Comparison of ENCODE assay signal across 33 cellular contexts in the genomic region with DNA sequence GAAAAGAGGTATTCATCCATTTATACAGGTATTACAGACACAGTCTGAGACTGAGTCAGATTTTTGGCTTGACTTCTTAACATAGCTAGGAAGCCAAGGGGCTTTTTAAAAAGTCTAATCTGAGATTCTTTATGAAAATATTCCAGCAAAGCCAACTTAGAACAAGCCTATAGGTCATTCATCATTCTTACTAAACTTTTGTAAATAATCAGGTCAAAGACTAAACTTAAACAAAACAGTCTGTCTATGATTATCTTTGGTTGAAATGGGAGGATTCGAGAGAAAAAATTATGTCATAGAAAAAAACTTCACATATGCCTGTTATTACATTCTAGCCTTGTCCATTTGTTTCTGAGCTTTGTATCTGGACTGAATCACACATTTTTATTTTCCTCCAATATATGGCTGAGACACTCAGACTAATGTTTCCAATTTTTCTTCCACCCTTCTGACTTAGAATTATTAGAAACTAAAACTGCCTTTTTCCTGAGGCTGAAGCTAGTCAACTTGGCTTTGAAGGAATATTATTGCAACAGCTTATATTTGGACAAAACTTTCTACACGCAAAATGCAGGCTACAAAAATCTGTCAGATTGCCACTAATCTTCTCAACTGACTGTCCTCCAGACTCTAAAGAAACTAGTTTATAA.
A peak's percentile ranks its signal among the peaks of the same experiment; 100 is the strongest.
DNase-seq lines count a peak whose midpoint lies in the region; ATAC-seq and TF ChIP-seq lines count a peak whose summit lies in the region.
"Had no signal": no experiment of that assay in that cellular context is flagged by ENCODE, and none has a peak within 500 bp of the region (broad histone marks: within the 10 kb centered on the region; RNA-seq: fewer than 3 reads in every experiment).

No MANE protein-coding gene starts in this region.

- H2AFZ ChIP-seq in hepatocyte: no peak overlapping the region
- H2AFZ ChIP-seq: PC-9 had no signal

- H3K9me3 ChIP-seq in hepatocyte (ENCODE audit: low read depth) (peaks cover 4% of the 10 kb centered on the region), sigmoid colon (peaks cover 0 to 14% (median 10%) of the 10 kb centered on the region in 4 donors)
- H3K9me3 ChIP-seq: HAP-1, ovary had no signal

- H3K4me1 ChIP-seq in hepatocyte (ENCODE audit: insufficient read depth): no peaks in the 10 kb centered on the region
- H3K4me1 ChIP-seq in sigmoid colon: no peaks in the 10 kb centered on the region
- H3K4me1 ChIP-seq: body of pancreas, HAP-1 had no signal

- H3K36me3 ChIP-seq in hepatocyte (replicated peaks; ENCODE audit: insufficient read depth, low read depth): no peaks in the 10 kb centered on the region
- H3K36me3 ChIP-seq in sigmoid colon: no peaks in the 10 kb centered on the region
- H3K36me3 ChIP-seq: HAP-1, ovary had no signal

- H3K27me3 ChIP-seq in hepatocyte (no peaks in the 10 kb centered on the region), sigmoid colon (no peaks in the 10 kb centered on the region)
- H3K27me3 ChIP-seq: body of pancreas, ovary had no signal

- H3K79me2 ChIP-seq in hepatocyte: no peaks in the 10 kb centered on the region

- TF ChIP-seq CTCF in AG10803 (conservative IDR thresholded peaks at IDR 0.05; ENCODE audit: low read length) (no peak), coronary artery (IDR thresholded peaks at IDR 0.05) (no peak), hepatocyte (IDR thresholded peaks at IDR 0.05; ENCODE audit: poor library complexity) (no peak), sigmoid colon (IDR thresholded peaks at IDR 0.05) (no peak)

- DNase-seq in AG10803 (ENCODE audit: low read depth) (peak; percentile 29), coronary artery (ENCODE audit: low spot score) (no peak), hepatocyte (ENCODE audit: low spot score) (no peak), sigmoid colon (no peak), posterior cingulate gyrus (no peak), NCI-H510A treated with DMSO at 0.1 percent for 48 hours (lab: John Stamatoyannopoulos, UW) (no peak)
- no peak for DNase-seq in activated T-cell treated with anti-CD3 and anti-CD28 coated beads, Interleukin-2, amount 50 U/mL, for 1 hour
- DNase-seq: activated CD4-positive, alpha-beta T cell treated with anti-CD3 and anti-CD28 coated beads for 36 hours; activated CD8-positive, alpha-beta T cell treated with anti-CD3 and anti-CD28 coated beads, Interleukin-2, amount 10 ng/mL, durations not matched to agents 7 days and 5 days; activated effector memory CD4-positive, alpha-beta T cell treated with Interleukin-2 at 50 U/mL for 16 hours; activated naive CD8-positive, alpha-beta T cell treated with anti-CD3 and anti-CD28 coated beads, Interleukin-2, amount 10 ng/mL, durations not matched to agents 7 days and 5 days; activated T-cell treated with anti-CD3 and anti-CD28 coated beads for 4 hours; body of pancreas; CD8-positive, alpha-beta T cell; DMS 273 treated with DMSO at 0.1 percent for 48 hours; effector CD8-positive, alpha-beta T cell; hypothalamus; immature natural killer cell; left ventricle myocardium superior; midbrain; naive thymus-derived CD4-positive, alpha-beta T cell; NCI-H1105; NCI-H2029; NCI-H526 treated with DMSO at 0.1 percent for 48 hours; ovary; PC-9; right cardiac atrium; Right ventricle myocardium superior; stimulated activated CD4-positive, alpha-beta T cell treated with anti-CD3 and anti-CD28 coated beads, Interleukin-12 subunit alpha, Interleukin-12 subunit beta, amount 100 ng/mL, for 4 hours; stimulated activated CD4-positive, alpha-beta T cell treated with anti-CD3 and anti-CD28 coated beads, Interleukin-4, amount 100 ng/mL, for 24 hours had no signal

- TF ChIP-seq POLR2A in sigmoid colon (IDR thresholded peaks at IDR 0.05): no peak

- peak overlapping the region; percentile 37 to 40 for H3K27ac ChIP-seq in coronary artery
- peak overlapping the region; percentile 13 for H3K27ac ChIP-seq in hepatocyte
- H3K27ac ChIP-seq in sigmoid colon: peak overlapping the region in 3 of 4 donors; percentile 24 to 54 (median 46)
- H3K27ac ChIP-seq: body of pancreas, PC-9 had no signal

- TF ChIP-seq EP300 in sigmoid colon (IDR thresholded peaks at IDR 0.05): no peak

- no peak for ATAC-seq in GM21367 (IDR thresholded peaks at IDR 0.05; ENCODE audit: unreplicated experiment)
- ATAC-seq: activated CD4-positive, alpha-beta T cell treated with anti-CD3 and anti-CD28 coated beads for 36 hours; activated CD8-positive, alpha-beta T cell treated with anti-CD3 and anti-CD28 coated beads, Interleukin-2, amount 10 ng/mL, durations not matched to agents 7 days and 5 days; body of pancreas; CD8-positive, alpha-beta T cell; left ventricle myocardium superior; naive thymus-derived CD4-positive, alpha-beta T cell; right cardiac atrium; stimulated activated effector memory CD8-positive, alpha-beta T cell treated with anti-CD3 and anti-CD28 coated beads, Interleukin-12 subunit alpha, Interleukin-12 subunit beta, amount 100 ng/mL, for 72 hours had no signal

- no peak overlapping the region for H3K4me3 ChIP-seq in AG10803 (ENCODE audit: low read length)
- H3K4me3 ChIP-seq in coronary artery: no peak overlapping the region
- no peak overlapping the region for H3K4me3 ChIP-seq in hepatocyte
- no peak overlapping the region for H3K4me3 ChIP-seq in sigmoid colon
- H3K4me3 ChIP-seq: body of pancreas, HAP-1, ovary, PC-9 had no signal

- no peak overlapping the region for H3K4me2 ChIP-seq in hepatocyte
- H3K4me2 ChIP-seq: PC-9 had no signal

- 74% methylated on average over 2 of the region's 2 CpGs for WGBS in hepatocyte (ENCODE audit: low lambda C conversion rate, missing lambda C conversion rate)
- 48 to 68% methylated on average over 2 of the region's 2 CpGs for WGBS in sigmoid colon, 2 donors

- intact Hi-C loops in sigmoid colon (cut with DNase I): no loop called here
- intact Hi-C loops in posterior cingulate gyrus (cut with DNase I): no loop called here

- H4K20me1 ChIP-seq in hepatocyte (ENCODE audit: insufficient read depth, poor library complexity, severe bottlenecking): no peaks in the 10 kb centered on the region

- H3K9me2 ChIP-seq in hepatocyte (replicated peaks; ENCODE audit: insufficient read depth): no peaks in the 10 kb centered on the region
